ENCODE assay signal across 26 cellular contexts in the genomic region with DNA sequence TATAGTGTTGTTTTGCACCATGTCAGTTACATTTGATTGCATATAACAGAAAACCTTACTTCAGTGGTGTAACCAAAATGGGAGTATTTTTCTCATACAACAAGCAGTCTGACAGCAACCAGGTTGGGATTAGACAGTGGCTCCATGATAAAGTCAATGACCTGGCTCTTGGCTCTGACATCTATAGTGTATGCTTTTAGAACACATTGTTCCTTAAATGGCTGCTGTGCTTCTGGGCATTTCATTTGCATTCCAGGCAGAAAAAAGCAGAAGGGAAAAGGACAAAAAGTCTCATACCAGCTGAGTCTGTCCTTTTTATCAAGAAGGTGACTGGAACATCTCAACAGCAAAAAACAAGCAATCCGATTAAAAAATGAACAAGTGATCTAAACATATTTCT. TPM values are rescaled to one million over a fixed set of nuclear protein-coding genes. Genes with fewer than 3 reads are reported as not detected.
DNase-seq lines count a peak whose midpoint lies in the region; ATAC-seq and TF ChIP-seq lines count a peak whose summit lies in the region.
"Had no signal": no experiment of that assay in that cellular context is flagged by ENCODE, and none has a peak within 500 bp of the region (broad histone marks: within the 10 kb centered on the region; RNA-seq: fewer than 3 reads in every experiment).

No MANE protein-coding gene starts in this region.

- peak overlapping the region; percentile 11 for H3K4me3 Mint-ChIP-seq in neural crest cell
- no peak overlapping the region for H3K4me3 Mint-ChIP-seq in activated CD8-positive, alpha-beta memory T cell treated with anti-CD3 and anti-CD28 coated beads, Interleukin-2, amount 10 ng/mL, durations not matched to agents 7 days and 5 days
- H3K4me3 Mint-ChIP-seq: activated CD4-positive, alpha-beta T cell treated with anti-CD3 and anti-CD28 coated beads for 36 hours; activated naive CD4-positive, alpha-beta T cell treated with anti-CD3 and anti-CD28 coated beads for 36 hours; activated T-cell treated with anti-CD3 and anti-CD28 coated beads, Interleukin-2, amount 50 U/mL, for 72 hours; effector memory CD8-positive, alpha-beta T cell; nephron progenitor cell; stimulated activated naive B cell treated with anti-CD40 and anti-IgM and Interleukin-4, amounts not matched to agents 10 μg/mL and 1 μg/mL and 100 μg/mL, for 72 hours had no signal

- H3K4me1 ChIP-seq in left ventricle myocardium inferior, result peaks cover 83% of the 10 kb centered on the region
- peaks cover 9 to 50% (median 16%) of the 10 kb centered on the region in 4 donors for H3K4me1 ChIP-seq in transverse colon

- WGBS in transverse colon (ENCODE audit: low coverage in 1 of 2), 2 donors, result 72% methylated on average over 1 of the region's 1 CpG; no CpG with 5 or more reads in 1 of the 2 donors

- intact Hi-C loops in Right ventricle myocardium inferior (cut with DNase I), result no loop called here
- intact Hi-C loops in cardiac septum (cut with DNase I), result no loop called here
- intact Hi-C loops in left ventricle myocardium inferior (cut with micrococcal nuclease), result no loop called here
- intact Hi-C loops in transverse colon (cut with DNase I; ENCODE audit: low total_unique reads), result no loop called here

- peak overlapping the region; percentile 65 for H3K27ac ChIP-seq in left ventricle myocardium inferior (replicated peaks)
- peak overlapping the region; percentile 17 to 52 (median 40) for H3K27ac ChIP-seq in transverse colon

- H3K27ac Mint-ChIP-seq in neural crest cell (ENCODE audit: unreplicated experiment), result peak overlapping the region; percentile 76
- no peak overlapping the region for H3K27ac Mint-ChIP-seq in activated CD8-positive, alpha-beta memory T cell treated with anti-CD3 and anti-CD28 coated beads, Interleukin-2, amount 10 ng/mL, durations not matched to agents 7 days and 5 days
- H3K27ac Mint-ChIP-seq: activated CD4-positive, alpha-beta T cell treated with anti-CD3 and anti-CD28 coated beads for 36 hours; activated naive CD4-positive, alpha-beta T cell treated with anti-CD3 and anti-CD28 coated beads for 36 hours; activated T-cell treated with anti-CD3 and anti-CD28 coated beads, Interleukin-2, amount 50 U/mL, for 72 hours; effector memory CD8-positive, alpha-beta T cell; stimulated activated naive B cell treated with anti-CD40 and anti-IgM and Interleukin-4, amounts not matched to agents 10 μg/mL and 1 μg/mL and 100 μg/mL, for 72 hours had no signal

- no peaks in the 10 kb centered on the region for H3K36me3 Mint-ChIP-seq in neural crest cell (ENCODE audit: low read depth)
- H3K36me3 Mint-ChIP-seq in activated CD8-positive, alpha-beta memory T cell treated with anti-CD3 and anti-CD28 coated beads, Interleukin-2, amount 10 ng/mL, durations not matched to agents 7 days and 5 days, result no peaks in the 10 kb centered on the region
- H3K36me3 Mint-ChIP-seq: stimulated activated naive B cell treated with anti-CD40 and anti-IgM and Interleukin-4, amounts not matched to agents 10 μg/mL and 1 μg/mL and 100 μg/mL, for 72 hours had no signal

- peaks cover 45% of the 10 kb centered on the region for H3K4me1 Mint-ChIP-seq in neural crest cell
- H3K4me1 Mint-ChIP-seq in activated CD8-positive, alpha-beta memory T cell treated with anti-CD3 and anti-CD28 coated beads, Interleukin-2, amount 10 ng/mL, durations not matched to agents 7 days and 5 days, result peaks cover 9% of the 10 kb centered on the region

- no peaks in the 10 kb centered on the region for H3K9me3 Mint-ChIP-seq in neural crest cell
- no peaks in the 10 kb centered on the region for H3K9me3 Mint-ChIP-seq in activated CD8-positive, alpha-beta memory T cell treated with anti-CD3 and anti-CD28 coated beads, Interleukin-2, amount 10 ng/mL, durations not matched to agents 7 days and 5 days (ENCODE audit: low read depth)
- H3K9me3 Mint-ChIP-seq: activated naive CD4-positive, alpha-beta T cell treated with anti-CD3 and anti-CD28 coated beads for 36 hours; activated T-cell treated with anti-CD3 and anti-CD28 coated beads, Interleukin-2, amount 50 U/mL, for 72 hours; effector memory CD8-positive, alpha-beta T cell; nephron progenitor cell; stimulated activated naive B cell treated with anti-CD40 and anti-IgM and Interleukin-4, amounts not matched to agents 10 μg/mL and 1 μg/mL and 100 μg/mL, for 72 hours had no signal

- peak; percentile 32 for ATAC-seq in Right ventricle myocardium inferior
- no peak for ATAC-seq in HG03460 (IDR thresholded peaks at IDR 0.05; ENCODE audit: unreplicated experiment)
- no peak for ATAC-seq in activated CD8-positive, alpha-beta memory T cell treated with anti-CD3 and anti-CD28 coated beads, Interleukin-2, amount 10 ng/mL, durations not matched to agents 7 days and 5 days
- ATAC-seq: activated CD4-positive, alpha-beta T cell treated with anti-CD3 and anti-CD28 coated beads for 36 hours; activated T-cell treated with anti-CD3 and anti-CD28 coated beads, Interleukin-2, amount 50 U/mL, for 72 hours; effector memory CD8-positive, alpha-beta T cell; stimulated activated naive B cell treated with anti-CD40 and anti-IgM and Interleukin-4, amounts not matched to agents 10 μg/mL and 1 μg/mL and 100 μg/mL, for 72 hours had no signal

- no peaks in the 10 kb centered on the region for H3K27me3 ChIP-seq in left ventricle myocardium inferior (ENCODE audit: low read depth)
- no peaks in the 10 kb centered on the region for H3K27me3 ChIP-seq in transverse colon
- H3K27me3 ChIP-seq: esophagus squamous epithelium had no signal

- in situ Hi-C loops in transverse colon (cut with MboI; ENCODE audit: low pct_ligation_motif_present in 1 of 4, low pct_unique_long_range_greater_than_20kb in 1 of 4, low sequenced_read_pairs in 3 of 4), result loop anchor here in 2 of 4 donors (10.0 kb wide), 1 partner anchor 126 kb away; no protein-coding TSS in a partner anchor

- TF ChIP-seq CTCF in left ventricle myocardium inferior (IDR thresholded peaks at IDR 0.05; ENCODE audit: borderline replicate concordance) (no peak), neural crest cell (conservative IDR thresholded peaks at IDR 0.05) (no peak), transverse colon (IDR thresholded peaks at IDR 0.05) (no peak)

- H3K4me3 ChIP-seq in left ventricle myocardium inferior, result no peak overlapping the region
- H3K4me3 ChIP-seq in transverse colon, result no peak overlapping the region
- H3K4me3 ChIP-seq: esophagus squamous epithelium, thoracic aorta had no signal

- H3K36me3 ChIP-seq in left ventricle myocardium inferior (no peaks in the 10 kb centered on the region), transverse colon (no peaks in the 10 kb centered on the region)
- H3K36me3 ChIP-seq: esophagus squamous epithelium, thoracic aorta had no signal

- CTCF ChIA-PET in activated CD8-positive, alpha-beta memory T cell treated with anti-CD3 and anti-CD28 coated beads, Interleukin-2, amount 10 ng/mL, durations not matched to agents 7 days and 5 days (lab: Charles Lee), result no interaction called here

- H3K9me3 ChIP-seq in left ventricle myocardium inferior (replicated peaks), result no peaks in the 10 kb centered on the region
- no peaks in the 10 kb centered on the region for H3K9me3 ChIP-seq in transverse colon
- H3K9me3 ChIP-seq: esophagus squamous epithelium, thoracic aorta had no signal

- TF ChIP-seq EP300 in transverse colon (IDR thresholded peaks at IDR 0.05; ENCODE audit: low read depth), result no peak

- DNase-seq in Right ventricle myocardium inferior (ENCODE audit: missing footprints) (no peak), cardiac septum (ENCODE audit: low spot score) (no peak), left ventricle myocardium inferior (no peak), neural crest cell (ENCODE audit: low read depth, low spot score) (no peak), transverse colon (no peak), T-helper 1 cell (no peak)
- DNase-seq in activated CD8-positive, alpha-beta memory T cell treated with anti-CD3 and anti-CD28 coated beads, Interleukin-2, amount 10 ng/mL, durations not matched to agents 7 days and 5 days, result no peak
- DNase-seq: 8988T; activated CD4-positive, alpha-beta T cell treated with anti-CD3 and anti-CD28 coated beads for 36 hours; activated naive CD4-positive, alpha-beta T cell treated with anti-CD3 and anti-CD28 coated beads for 36 hours; activated T-cell treated with anti-CD3 and anti-CD28 coated beads, Interleukin-2, amount 50 U/mL, for 72 hours; AML-193; aorta; effector memory CD8-positive, alpha-beta T cell; esophagus squamous epithelium; GF-D8; MV-4-11; NCI-H187; NCI-H774; nephron progenitor cell; SHP77; small intestine; stimulated activated CD4-positive, alpha-beta T cell treated with anti-CD3 and anti-CD28 coated beads, Interleukin-2, amount 100 ng/mL, for 48 hours; stimulated activated naive B cell treated with anti-CD40 and anti-IgM and Interleukin-4, amounts not matched to agents 10 μg/mL and 1 μg/mL and 100 μg/mL, for 72 hours had no signal

- TF ChIP-seq POLR2A in transverse colon (IDR thresholded peaks at IDR 0.05), result no peak

- peaks cover 1% of the 10 kb centered on the region for H3K27me3 Mint-ChIP-seq in neural crest cell (ENCODE audit: low read depth)
- H3K27me3 Mint-ChIP-seq in activated CD8-positive, alpha-beta memory T cell treated with anti-CD3 and anti-CD28 coated beads, Interleukin-2, amount 10 ng/mL, durations not matched to agents 7 days and 5 days, result peaks cover 8% of the 10 kb centered on the region
- H3K27me3 Mint-ChIP-seq: activated CD4-positive, alpha-beta T cell treated with anti-CD3 and anti-CD28 coated beads for 36 hours; effector memory CD8-positive, alpha-beta T cell; stimulated activated naive B cell treated with anti-CD40 and anti-IgM and Interleukin-4, amounts not matched to agents 10 μg/mL and 1 μg/mL and 100 μg/mL, for 72 hours had no signal

RNA-seq across cellular contexts. Expression of a gene that starts 10.2 kb away (rescaled TPM):
- total RNA-seq in Right ventricle myocardium inferior, result 6.6 TPM
- total RNA-seq in cardiac septum, result 5.8 TPM
- total RNA-seq in left ventricle myocardium inferior, result 4.7 TPM
- total RNA-seq in neural crest cell, result 3.3 and 4.4 TPM in 2 replicates
- total RNA-seq in transverse colon, result 10 to 100 TPM; 10.8 to 28.6 (median 11.6) TPM
- under 1 TPM; 0.09 to 0.30 TPM for total RNA-seq in activated CD8-positive, alpha-beta memory T cell treated with anti-CD3 and anti-CD28 coated beads, Interleukin-2, amount 10 ng/mL, durations not matched to agents 7 days and 5 days

RNA-seq across cellular contexts. Expression of a gene that starts 24.6 kb away (rescaled TPM):
- total RNA-seq in Right ventricle myocardium inferior (18.6 TPM), cardiac septum (21.1 TPM), left ventricle myocardium inferior (17.0 TPM), neural crest cell (69.0 and 70.0 TPM in 2 replicates), transverse colon (10 to 100 TPM; 37.3 to 67.3 (median 51.4) TPM)
- 10 to 100 TPM; 71.5 to 97.1 TPM for total RNA-seq in activated CD8-positive, alpha-beta memory T cell treated with anti-CD3 and anti-CD28 coated beads, Interleukin-2, amount 10 ng/mL, durations not matched to agents 7 days and 5 days
